Comparison of ENCODE assay signal across 24 cellular contexts in the genomic region with DNA sequence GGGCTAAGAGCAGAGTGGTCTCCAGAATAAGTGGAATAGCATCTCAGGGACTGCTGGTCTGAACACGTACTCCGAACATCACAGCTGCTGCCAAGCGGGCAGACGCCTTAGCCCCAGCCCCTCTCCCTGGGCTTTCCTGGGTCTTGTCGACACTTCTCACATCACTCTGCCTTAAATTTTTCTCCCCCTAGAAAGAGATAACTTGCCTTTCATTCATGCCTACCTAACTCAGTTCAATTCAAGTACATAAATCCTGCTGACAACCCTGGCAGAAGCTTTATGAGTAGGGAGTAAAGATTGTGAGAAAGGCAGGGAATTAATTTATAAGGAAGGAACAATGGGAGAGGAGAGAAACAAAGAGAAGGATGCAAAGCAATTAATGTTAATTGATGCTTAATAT.
"Had no signal": no experiment of that assay in that cellular context is flagged by ENCODE, and none has a peak within 500 bp of the region (broad histone marks: within the 10 kb centered on the region; RNA-seq: fewer than 3 reads in every experiment).

No MANE protein-coding gene starts in this region.

- H3K4me3 Mint-ChIP-seq: activated CD4-positive, alpha-beta memory T cell treated with anti-CD3 and anti-CD28 coated beads, Interleukin-2, amount 10 ng/mL, durations not matched to agents 7 days and 5 days; activated CD4-positive, alpha-beta T cell treated with anti-CD3 and anti-CD28 coated beads for 36 hours; activated naive CD4-positive, alpha-beta T cell treated with anti-CD3 and anti-CD28 coated beads, Interleukin-2, amount 10 ng/mL, durations not matched to agents 7 days and 5 days; activated naive CD8-positive, alpha-beta T cell treated with anti-CD3 and anti-CD28 coated beads for 36 hours; activated T-helper 17 cell treated with anti-CD3 and anti-CD28 coated beads, Interleukin-2, amount 50 U/mL, for 72 hours had no signal

- DNase-seq: activated CD4-positive, alpha-beta memory T cell treated with anti-CD3 and anti-CD28 coated beads, Interleukin-2, amount 10 ng/mL, durations not matched to agents 7 days and 5 days; activated CD4-positive, alpha-beta T cell treated with anti-CD3 and anti-CD28 coated beads for 36 hours; activated CD4-positive, alpha-beta T cell treated with anti-CD3 and anti-CD28 coated beads, Interleukin-2, amount 50 U/mL, for 1 hour; activated gamma-delta T cell; activated naive CD4-positive, alpha-beta T cell treated with anti-CD3 and anti-CD28 coated beads, Interleukin-2, amount 10 ng/mL, durations not matched to agents 7 days and 5 days; activated naive CD8-positive, alpha-beta T cell treated with anti-CD3 and anti-CD28 coated beads for 36 hours; activated T-cell treated with anti-CD3 and anti-CD28 coated beads for 4 hours; activated T-cell treated with anti-CD3 and anti-CD28 coated beads, Interleukin-2, amount 50 U/mL, for 48 hours; cerebellar nuclear complex; KG1; NCI-H1048; NCI-H1417 treated with DMSO at 0.1 percent for 48 hours; NCI-H187; NCI-H2081; NCI-H2227 treated with DMSO at 0.1 percent for 48 hours; NCI-H446 treated with DMSO at 0.1 percent for 48 hours; NCI-H526; NK-92 treated with Interleukin-12 subunit alpha and Interleukin-12 subunit beta, amount 100 ng/mL, for 24 hours; OCI-M1; Right ventricle myocardium superior; SJCRH30; SK-N-SH; T-helper 1 cell had no signal

- H3K36me3 Mint-ChIP-seq: activated naive CD4-positive, alpha-beta T cell treated with anti-CD3 and anti-CD28 coated beads, Interleukin-2, amount 10 ng/mL, durations not matched to agents 7 days and 5 days; activated naive CD8-positive, alpha-beta T cell treated with anti-CD3 and anti-CD28 coated beads for 36 hours had no signal

- H3K4me1 Mint-ChIP-seq: activated CD4-positive, alpha-beta memory T cell treated with anti-CD3 and anti-CD28 coated beads, Interleukin-2, amount 10 ng/mL, durations not matched to agents 7 days and 5 days; activated naive CD4-positive, alpha-beta T cell treated with anti-CD3 and anti-CD28 coated beads, Interleukin-2, amount 10 ng/mL, durations not matched to agents 7 days and 5 days; activated T-helper 17 cell treated with anti-CD3 and anti-CD28 coated beads, Interleukin-2, amount 50 U/mL, for 72 hours had no signal

- H3K27ac Mint-ChIP-seq: activated CD4-positive, alpha-beta memory T cell treated with anti-CD3 and anti-CD28 coated beads, Interleukin-2, amount 10 ng/mL, durations not matched to agents 7 days and 5 days; activated CD4-positive, alpha-beta T cell treated with anti-CD3 and anti-CD28 coated beads for 36 hours; activated naive CD4-positive, alpha-beta T cell treated with anti-CD3 and anti-CD28 coated beads, Interleukin-2, amount 10 ng/mL, durations not matched to agents 7 days and 5 days; activated naive CD8-positive, alpha-beta T cell treated with anti-CD3 and anti-CD28 coated beads for 36 hours; activated T-helper 17 cell treated with anti-CD3 and anti-CD28 coated beads, Interleukin-2, amount 50 U/mL, for 72 hours had no signal

- H3K9me3 Mint-ChIP-seq: activated T-helper 17 cell treated with anti-CD3 and anti-CD28 coated beads, Interleukin-2, amount 50 U/mL, for 72 hours had no signal
